ENCODE assay signal across 1 cellular context in genomic region chr4:168600796-168601583, GRCh38.
TF ChIP-seq lines count a peak whose summit lies in the region.

No MANE protein-coding gene starts in this region.

TF ChIP-seq in HCT116, 20 proteins besides CTCF, POLR2A, EP300 and RAD21 (continued from another document):
- TF ChIP-seq, protein P1, sequence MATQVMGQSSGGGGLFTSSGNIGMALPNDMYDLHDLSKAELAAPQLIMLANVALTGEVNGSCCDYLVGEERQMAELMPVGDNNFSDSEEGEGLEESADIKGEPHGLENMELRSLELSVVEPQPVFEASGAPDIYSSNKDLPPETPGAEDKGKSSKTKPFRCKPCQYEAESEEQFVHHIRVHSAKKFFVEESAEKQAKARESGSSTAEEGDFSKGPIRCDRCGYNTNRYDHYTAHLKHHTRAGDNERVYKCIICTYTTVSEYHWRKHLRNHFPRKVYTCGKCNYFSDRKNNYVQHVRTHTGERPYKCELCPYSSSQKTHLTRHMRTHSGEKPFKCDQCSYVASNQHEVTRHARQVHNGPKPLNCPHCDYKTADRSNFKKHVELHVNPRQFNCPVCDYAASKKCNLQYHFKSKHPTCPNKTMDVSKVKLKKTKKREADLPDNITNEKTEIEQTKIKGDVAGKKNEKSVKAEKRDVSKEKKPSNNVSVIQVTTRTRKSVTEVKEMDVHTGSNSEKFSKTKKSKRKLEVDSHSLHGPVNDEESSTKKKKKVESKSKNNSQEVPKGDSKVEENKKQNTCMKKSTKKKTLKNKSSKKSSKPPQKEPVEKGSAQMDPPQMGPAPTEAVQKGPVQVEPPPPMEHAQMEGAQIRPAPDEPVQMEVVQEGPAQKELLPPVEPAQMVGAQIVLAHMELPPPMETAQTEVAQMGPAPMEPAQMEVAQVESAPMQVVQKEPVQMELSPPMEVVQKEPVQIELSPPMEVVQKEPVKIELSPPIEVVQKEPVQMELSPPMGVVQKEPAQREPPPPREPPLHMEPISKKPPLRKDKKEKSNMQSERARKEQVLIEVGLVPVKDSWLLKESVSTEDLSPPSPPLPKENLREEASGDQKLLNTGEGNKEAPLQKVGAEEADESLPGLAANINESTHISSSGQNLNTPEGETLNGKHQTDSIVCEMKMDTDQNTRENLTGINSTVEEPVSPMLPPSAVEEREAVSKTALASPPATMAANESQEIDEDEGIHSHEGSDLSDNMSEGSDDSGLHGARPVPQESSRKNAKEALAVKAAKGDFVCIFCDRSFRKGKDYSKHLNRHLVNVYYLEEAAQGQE (IDR thresholded peaks at IDR 0.05; ENCODE audit: low read depth), result no peak
- TF ChIP-seq SRF (IDR thresholded peaks at IDR 0.05; ENCODE audit: low read depth) (no peak), TCF7L2 (IDR thresholded peaks at IDR 0.05; ENCODE audit: borderline replicate concordance, extremely low read depth, insufficient read depth, insufficient read length) (no peak), EZH2phosphoT487 (IDR thresholded peaks at IDR 0.05; ENCODE audit: borderline replicate concordance) (no peak)
